ENCODE assay signal across 11 cellular contexts in genomic region chr19:2170987-2171348, GRCh38. TPM values are rescaled to one million over a fixed set of nuclear protein-coding genes. Genes with fewer than 3 reads are reported as not detected.
A peak's percentile ranks its signal among the peaks of the same experiment; 100 is the strongest.
DNase-seq lines count a peak whose midpoint lies in the region; ATAC-seq, FAIRE-seq and TF ChIP-seq lines count a peak whose summit lies in the region.
"Had no signal": no experiment of that assay in that cellular context is flagged by ENCODE, and none has a peak within 500 bp of the region (broad histone marks: within the 10 kb centered on the region; RNA-seq: fewer than 3 reads in every experiment).

No MANE protein-coding gene starts in this region.

- H3K9me2 ChIP-seq in Loucy (replicated peaks; ENCODE audit: low read depth, low read length), result no peaks in the 10 kb centered on the region

- TF ChIP-seq CTCF in Loucy (conservative IDR thresholded peaks at IDR 0.05; ENCODE audit: low read length) (no peak), gastroesophageal sphincter (IDR thresholded peaks at IDR 0.05) (no peak), D721Med (IDR thresholded peaks at IDR 0.05; ENCODE audit: insufficient read depth, missing control alignments) (no peak)

- no peak for ATAC-seq in gastroesophageal sphincter
- ATAC-seq in stimulated activated naive CD8-positive, alpha-beta T cell treated with anti-CD3 and anti-CD28 coated beads, Interleukin-15, amount 100 ng/mL, for 72 hours, result peak; percentile 60

- TF ChIP-seq EP300 in gastroesophageal sphincter (IDR thresholded peaks at IDR 0.05), result no peak

- H3K36me3 Mint-ChIP-seq in activated CD4-positive, alpha-beta T cell treated with anti-CD3 and anti-CD28 coated beads, Interleukin-2, amount 10 ng/mL, durations not matched to agents 24 days and 14 days (ENCODE audit: low read depth), result peaks cover 34% of the 10 kb centered on the region

- H4K20me1 ChIP-seq in Loucy (ENCODE audit: insufficient read depth, low read length, poor library complexity, severe bottlenecking), result peaks cover 90% of the 10 kb centered on the region

- H3K36me3 ChIP-seq in Loucy (ENCODE audit: insufficient read depth, low read length), result peaks cover 10% of the 10 kb centered on the region; the same call in 1 of the 2 replicates
- H3K36me3 ChIP-seq in gastroesophageal sphincter, result peaks cover 0 to 3% of the 10 kb centered on the region in 2 donors

- H3K27me3 ChIP-seq in Loucy (ENCODE audit: insufficient read depth, low read length, poor library complexity, severe bottlenecking), result no peaks in the 10 kb centered on the region
- no peaks in the 10 kb centered on the region for H3K27me3 ChIP-seq in gastroesophageal sphincter

- H3K4me3 ChIP-seq in Loucy (ENCODE audit: low read length, poor library complexity, severe bottlenecking) (no peak overlapping the region), gastroesophageal sphincter (no peak overlapping the region)

- intact Hi-C loops in activated CD4-positive, alpha-beta T cell treated with anti-CD3 and anti-CD28 coated beads, Interleukin-2, amount 10 ng/mL, durations not matched to agents 24 days and 14 days (cut with micrococcal nuclease), result no loop called here

- H3K9ac ChIP-seq in Loucy (ENCODE audit: low read depth, low read length, poor library complexity, severe bottlenecking), result peak overlapping the region; percentile 6

- no peak overlapping the region for H2AFZ ChIP-seq in Loucy (ENCODE audit: low read length)

- H3K4me3 Mint-ChIP-seq in activated CD4-positive, alpha-beta T cell treated with anti-CD3 and anti-CD28 coated beads, Interleukin-2, amount 10 ng/mL, durations not matched to agents 24 days and 14 days, result peak overlapping the region; percentile 60
- peak overlapping the region; percentile 56 to 75 for H3K4me3 Mint-ChIP-seq in stimulated activated naive CD8-positive, alpha-beta T cell treated with anti-CD3 and anti-CD28 coated beads, Interleukin-15, amount 100 ng/mL, for 72 hours

- peak overlapping the region; percentile 37 for H3K4me2 ChIP-seq in Loucy (ENCODE audit: low read depth, low read length, poor library complexity, severe bottlenecking)

- no peak for TF ChIP-seq POLR2A in gastroesophageal sphincter (IDR thresholded peaks at IDR 0.05)

- peak overlapping the region; percentile 74 for H3K27ac Mint-ChIP-seq in activated CD4-positive, alpha-beta T cell treated with anti-CD3 and anti-CD28 coated beads, Interleukin-2, amount 10 ng/mL, durations not matched to agents 24 days and 14 days
- H3K27ac Mint-ChIP-seq in stimulated activated naive CD8-positive, alpha-beta T cell treated with anti-CD3 and anti-CD28 coated beads, Interleukin-15, amount 100 ng/mL, for 72 hours, result peak overlapping the region in 1 of 2 donors; percentile 2

- H3K9me3 ChIP-seq in Loucy (ENCODE audit: insufficient read depth, low read depth, low read length) (no peaks in the 10 kb centered on the region), gastroesophageal sphincter (no peaks in the 10 kb centered on the region)

- DNase-seq in activated CD4-positive, alpha-beta T cell treated with anti-CD3 and anti-CD28 coated beads, Interleukin-2, amount 10 ng/mL, durations not matched to agents 24 days and 14 days, result no peak
- no peak for DNase-seq in activated CD4-positive, alpha-beta T cell treated with anti-CD3 and anti-CD28 coated beads for 4 hours
- DNase-seq in stimulated activated naive CD8-positive, alpha-beta T cell treated with anti-CD3 and anti-CD28 coated beads, Interleukin-15, amount 100 ng/mL, for 72 hours, result no peak
- DNase-seq in DMS53 (lab: John Stamatoyannopoulos, UW) (no peak), caudate nucleus (lab: John Stamatoyannopoulos, UW) (no peak), D721Med (ENCODE audit: insufficient read length, low spot score) (no peak)
- DNase-seq: ACHN, aorta, SHP77 had no signal

- H3K4me1 ChIP-seq in Loucy (ENCODE audit: insufficient read depth, low read length, poor library complexity, severe bottlenecking), result peaks cover 41% of the 10 kb centered on the region
- H3K4me1 ChIP-seq in gastroesophageal sphincter, result peaks cover 9 to 81% (median 50%) of the 10 kb centered on the region in 3 donors

- WGBS in gastroesophageal sphincter (ENCODE audit: low coverage in 1 of 2), 2 donors, result 71% methylated on average over 4 of the region's 5 CpGs; no CpG with 5 or more reads in 1 of the 2 donors

- no peaks in the 10 kb centered on the region for H3K27me3 Mint-ChIP-seq in activated CD4-positive, alpha-beta T cell treated with anti-CD3 and anti-CD28 coated beads, Interleukin-2, amount 10 ng/mL, durations not matched to agents 24 days and 14 days
- H3K27me3 Mint-ChIP-seq in stimulated activated naive CD8-positive, alpha-beta T cell treated with anti-CD3 and anti-CD28 coated beads, Interleukin-15, amount 100 ng/mL, for 72 hours, result no peaks in the 10 kb centered on the region

- H3K9me3 Mint-ChIP-seq in activated CD4-positive, alpha-beta T cell treated with anti-CD3 and anti-CD28 coated beads, Interleukin-2, amount 10 ng/mL, durations not matched to agents 24 days and 14 days, result no peaks in the 10 kb centered on the region
- H3K9me3 Mint-ChIP-seq in stimulated activated naive CD8-positive, alpha-beta T cell treated with anti-CD3 and anti-CD28 coated beads, Interleukin-15, amount 100 ng/mL, for 72 hours, result no peaks in the 10 kb centered on the region

- H3K27ac ChIP-seq in gastroesophageal sphincter (peak overlapping the region in 3 of 4 donors; percentile 44 to 99 (median 98)), caudate nucleus (ENCODE audit: low read depth, low read length) (no peak overlapping the region)

- H3K79me2 ChIP-seq in Loucy (ENCODE audit: insufficient read depth, low read length), result peaks cover 99% of the 10 kb centered on the region

- no peaks in the 10 kb centered on the region for H3F3A ChIP-seq in Loucy (ENCODE audit: low read depth)

- peaks cover 46% of the 10 kb centered on the region for H3K4me1 Mint-ChIP-seq in activated CD4-positive, alpha-beta T cell treated with anti-CD3 and anti-CD28 coated beads, Interleukin-2, amount 10 ng/mL, durations not matched to agents 24 days and 14 days
- peaks cover 88% of the 10 kb centered on the region for H3K4me1 Mint-ChIP-seq in stimulated activated naive CD8-positive, alpha-beta T cell treated with anti-CD3 and anti-CD28 coated beads, Interleukin-15, amount 100 ng/mL, for 72 hours

- no peak for FAIRE-seq in D721Med (lab: Jason Lieb, UNC)

RNA-seq across cellular contexts. Expression of gene DOT1L, which starts 7.2 kb away (rescaled TPM):
- 127 and 137 TPM in 2 replicates for total RNA-seq in activated CD4-positive, alpha-beta T cell treated with anti-CD3 and anti-CD28 coated beads, Interleukin-2, amount 10 ng/mL, durations not matched to agents 24 days and 14 days
- total RNA-seq in gastroesophageal sphincter, result 10 to 100 TPM in 2 of 4 donors, 1 to 10 TPM in 2; 4.4 to 12.8 (median 10.2) TPM

RNA-seq across cellular contexts. Expression of gene AP3D1, which starts 19.6 kb away (rescaled TPM):
- 104 and 113 TPM in 2 replicates for total RNA-seq in activated CD4-positive, alpha-beta T cell treated with anti-CD3 and anti-CD28 coated beads, Interleukin-2, amount 10 ng/mL, durations not matched to agents 24 days and 14 days
- total RNA-seq in gastroesophageal sphincter, result 100 to 1,000 TPM in 1 of 4 donors, 10 to 100 TPM in 3; 69.9 to 132 (median 73.8) TPM
